In the genomic region with DNA sequence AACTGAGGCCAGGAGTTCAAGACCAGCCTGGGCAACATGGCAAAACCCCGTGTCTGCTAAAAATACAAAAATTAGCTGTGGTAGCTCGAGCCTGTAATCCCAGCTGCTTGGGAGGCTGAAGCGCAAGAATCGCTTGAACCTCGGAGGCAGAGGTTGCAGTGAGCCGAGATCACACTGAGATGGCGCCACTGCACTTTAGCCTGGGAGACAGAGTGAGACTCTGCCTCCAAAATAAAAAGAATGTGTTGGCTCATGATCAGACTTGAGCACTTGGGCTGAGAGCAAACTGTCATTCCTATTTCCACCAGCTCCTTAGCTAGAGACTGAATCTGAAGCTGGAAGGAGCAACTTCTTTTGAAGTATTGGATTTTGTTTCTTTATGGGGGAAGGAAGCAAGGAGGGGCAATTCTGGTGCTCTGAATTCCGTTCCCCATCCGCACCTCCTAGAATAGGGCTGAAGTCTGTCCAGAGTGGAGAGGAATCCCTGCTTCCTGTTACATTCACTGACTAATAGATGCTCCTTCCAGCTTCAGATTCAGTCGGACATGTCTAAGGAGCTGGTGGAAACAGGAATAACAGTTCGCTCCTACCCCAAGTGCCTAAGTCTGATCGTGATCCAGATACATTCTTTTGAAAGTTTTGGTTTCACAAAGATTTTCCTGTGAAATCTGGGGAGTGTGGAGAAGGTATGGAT, we compare ENCODE assay signal across 1 cellular context.
A peak's percentile ranks its signal among the peaks of the same experiment; 100 is the strongest.
TF ChIP-seq lines count a peak whose summit lies in the region.

No MANE protein-coding gene starts in this region.

TF ChIP-seq in HepG2, 621 proteins besides CTCF, POLR2A, EP300 and RAD21 (continued from another document and continues in another):
- TF ChIP-seq, protein P1, sequence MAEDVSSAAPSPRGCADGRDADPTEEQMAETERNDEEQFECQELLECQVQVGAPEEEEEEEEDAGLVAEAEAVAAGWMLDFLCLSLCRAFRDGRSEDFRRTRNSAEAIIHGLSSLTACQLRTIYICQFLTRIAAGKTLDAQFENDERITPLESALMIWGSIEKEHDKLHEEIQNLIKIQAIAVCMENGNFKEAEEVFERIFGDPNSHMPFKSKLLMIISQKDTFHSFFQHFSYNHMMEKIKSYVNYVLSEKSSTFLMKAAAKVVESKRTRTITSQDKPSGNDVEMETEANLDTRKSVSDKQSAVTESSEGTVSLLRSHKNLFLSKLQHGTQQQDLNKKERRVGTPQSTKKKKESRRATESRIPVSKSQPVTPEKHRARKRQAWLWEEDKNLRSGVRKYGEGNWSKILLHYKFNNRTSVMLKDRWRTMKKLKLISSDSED (CRISPR knock-in tag; IDR thresholded peaks at IDR 0.05), result no peak; the same call in 1 of the 2 replicates
- no peak for TF ChIP-seq ZSCAN22 (CRISPR knock-in tag; IDR thresholded peaks at IDR 0.05)
- no peak for TF ChIP-seq SAFB2 (CRISPR knock-in tag; IDR thresholded peaks at IDR 0.05; ENCODE audit: borderline replicate concordance, low read depth)
- no peak for TF ChIP-seq BRD4 (CRISPR knock-in tag; IDR thresholded peaks at IDR 0.05)
- no peak for TF ChIP-seq HCFC1 (IDR thresholded peaks at IDR 0.05; ENCODE audit: low read depth, low read length)
- TF ChIP-seq SMARCC2 (IDR thresholded peaks at IDR 0.05), result no peak
- TF ChIP-seq ZFYVE20 (CRISPR knock-in tag; IDR thresholded peaks at IDR 0.05; ENCODE audit: borderline replicate concordance, low read depth), result no peak
- no peak for TF ChIP-seq MTA1 (CRISPR knock-in tag; IDR thresholded peaks at IDR 0.05; ENCODE audit: borderline replicate concordance)
- no peak for TF ChIP-seq FLYWCH1 (CRISPR knock-in tag; IDR thresholded peaks at IDR 0.05)
- TF ChIP-seq SP4 (CRISPR knock-in tag; IDR thresholded peaks at IDR 0.05), result no peak
- TF ChIP-seq, protein P2, sequence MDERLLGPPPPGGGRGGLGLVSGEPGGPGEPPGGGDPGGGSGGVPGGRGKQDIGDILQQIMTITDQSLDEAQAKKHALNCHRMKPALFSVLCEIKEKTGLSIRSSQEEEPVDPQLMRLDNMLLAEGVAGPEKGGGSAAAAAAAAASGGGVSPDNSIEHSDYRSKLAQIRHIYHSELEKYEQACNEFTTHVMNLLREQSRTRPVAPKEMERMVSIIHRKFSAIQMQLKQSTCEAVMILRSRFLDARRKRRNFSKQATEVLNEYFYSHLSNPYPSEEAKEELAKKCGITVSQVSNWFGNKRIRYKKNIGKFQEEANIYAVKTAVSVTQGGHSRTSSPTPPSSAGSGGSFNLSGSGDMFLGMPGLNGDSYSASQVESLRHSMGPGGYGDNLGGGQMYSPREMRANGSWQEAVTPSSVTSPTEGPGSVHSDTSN (CRISPR knock-in tag; IDR thresholded peaks at IDR 0.05), result no peak
- no peak for TF ChIP-seq ZNF160 (CRISPR knock-in tag; IDR thresholded peaks at IDR 0.05)
- TF ChIP-seq, protein P3, sequence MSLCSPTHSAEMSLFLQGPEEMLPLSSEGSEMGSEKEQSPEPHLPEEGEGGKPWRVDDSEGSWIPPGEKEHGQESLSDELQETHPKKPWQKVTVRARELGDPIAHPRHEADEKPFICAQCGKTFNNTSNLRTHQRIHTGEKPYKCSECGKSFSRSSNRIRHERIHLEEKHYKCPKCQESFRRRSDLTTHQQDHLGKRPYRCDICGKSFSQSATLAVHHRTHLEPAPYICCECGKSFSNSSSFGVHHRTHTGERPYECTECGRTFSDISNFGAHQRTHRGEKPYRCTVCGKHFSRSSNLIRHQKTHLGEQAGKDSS (CRISPR knock-in tag; IDR thresholded peaks at IDR 0.05; ENCODE audit: borderline replicate concordance, low read depth), result 0 out of 2 replicates have a peak, but pooled peaks have one; percentile 38
- no peak for TF ChIP-seq ZBTB7B (CRISPR knock-in tag; IDR thresholded peaks at IDR 0.05)
- TF ChIP-seq CREM (IDR thresholded peaks at IDR 0.05), result no peak
- TF ChIP-seq CREM (CRISPR knock-in tag; IDR thresholded peaks at IDR 0.05), result no peak
- TF ChIP-seq REXO4 (CRISPR knock-in tag; IDR thresholded peaks at IDR 0.05; ENCODE audit: borderline replicate concordance), result no peak
- no peak for TF ChIP-seq ZNF619 (CRISPR knock-in tag; IDR thresholded peaks at IDR 0.05)
- TF ChIP-seq, protein P4, sequence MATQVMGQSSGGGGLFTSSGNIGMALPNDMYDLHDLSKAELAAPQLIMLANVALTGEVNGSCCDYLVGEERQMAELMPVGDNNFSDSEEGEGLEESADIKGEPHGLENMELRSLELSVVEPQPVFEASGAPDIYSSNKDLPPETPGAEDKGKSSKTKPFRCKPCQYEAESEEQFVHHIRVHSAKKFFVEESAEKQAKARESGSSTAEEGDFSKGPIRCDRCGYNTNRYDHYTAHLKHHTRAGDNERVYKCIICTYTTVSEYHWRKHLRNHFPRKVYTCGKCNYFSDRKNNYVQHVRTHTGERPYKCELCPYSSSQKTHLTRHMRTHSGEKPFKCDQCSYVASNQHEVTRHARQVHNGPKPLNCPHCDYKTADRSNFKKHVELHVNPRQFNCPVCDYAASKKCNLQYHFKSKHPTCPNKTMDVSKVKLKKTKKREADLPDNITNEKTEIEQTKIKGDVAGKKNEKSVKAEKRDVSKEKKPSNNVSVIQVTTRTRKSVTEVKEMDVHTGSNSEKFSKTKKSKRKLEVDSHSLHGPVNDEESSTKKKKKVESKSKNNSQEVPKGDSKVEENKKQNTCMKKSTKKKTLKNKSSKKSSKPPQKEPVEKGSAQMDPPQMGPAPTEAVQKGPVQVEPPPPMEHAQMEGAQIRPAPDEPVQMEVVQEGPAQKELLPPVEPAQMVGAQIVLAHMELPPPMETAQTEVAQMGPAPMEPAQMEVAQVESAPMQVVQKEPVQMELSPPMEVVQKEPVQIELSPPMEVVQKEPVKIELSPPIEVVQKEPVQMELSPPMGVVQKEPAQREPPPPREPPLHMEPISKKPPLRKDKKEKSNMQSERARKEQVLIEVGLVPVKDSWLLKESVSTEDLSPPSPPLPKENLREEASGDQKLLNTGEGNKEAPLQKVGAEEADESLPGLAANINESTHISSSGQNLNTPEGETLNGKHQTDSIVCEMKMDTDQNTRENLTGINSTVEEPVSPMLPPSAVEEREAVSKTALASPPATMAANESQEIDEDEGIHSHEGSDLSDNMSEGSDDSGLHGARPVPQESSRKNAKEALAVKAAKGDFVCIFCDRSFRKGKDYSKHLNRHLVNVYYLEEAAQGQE (IDR thresholded peaks at IDR 0.05; ENCODE audit: borderline replicate concordance in 1 of 2, low read depth in 1 of 2, low read length in 2 of 2), result no peak
- peak; percentile 26; the same call in 1 of the 2 replicates for TF ChIP-seq HDAC2 (CRISPR knock-in tag; IDR thresholded peaks at IDR 0.05)
- no peak for TF ChIP-seq SRY (CRISPR knock-in tag; IDR thresholded peaks at IDR 0.05)
- TF ChIP-seq ZFP62 (CRISPR knock-in tag; IDR thresholded peaks at IDR 0.05), result no peak
- TF ChIP-seq, protein P5, sequence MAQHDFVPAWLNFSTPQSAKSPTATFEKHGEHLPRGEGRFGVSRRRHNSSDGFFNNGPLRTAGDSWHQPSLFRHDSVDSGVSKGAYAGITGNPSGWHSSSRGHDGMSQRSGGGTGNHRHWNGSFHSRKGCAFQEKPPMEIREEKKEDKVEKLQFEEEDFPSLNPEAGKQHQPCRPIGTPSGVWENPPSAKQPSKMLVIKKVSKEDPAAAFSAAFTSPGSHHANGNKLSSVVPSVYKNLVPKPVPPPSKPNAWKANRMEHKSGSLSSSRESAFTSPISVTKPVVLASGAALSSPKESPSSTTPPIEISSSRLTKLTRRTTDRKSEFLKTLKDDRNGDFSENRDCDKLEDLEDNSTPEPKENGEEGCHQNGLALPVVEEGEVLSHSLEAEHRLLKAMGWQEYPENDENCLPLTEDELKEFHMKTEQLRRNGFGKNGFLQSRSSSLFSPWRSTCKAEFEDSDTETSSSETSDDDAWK (CRISPR knock-in tag; IDR thresholded peaks at IDR 0.05), result no peak
- TF ChIP-seq MYNN (CRISPR knock-in tag; IDR thresholded peaks at IDR 0.05; ENCODE audit: low read depth), result no peak
- no peak for TF ChIP-seq ZNF33A (CRISPR knock-in tag; IDR thresholded peaks at IDR 0.05; ENCODE audit: borderline replicate concordance)
- TF ChIP-seq, protein P6, sequence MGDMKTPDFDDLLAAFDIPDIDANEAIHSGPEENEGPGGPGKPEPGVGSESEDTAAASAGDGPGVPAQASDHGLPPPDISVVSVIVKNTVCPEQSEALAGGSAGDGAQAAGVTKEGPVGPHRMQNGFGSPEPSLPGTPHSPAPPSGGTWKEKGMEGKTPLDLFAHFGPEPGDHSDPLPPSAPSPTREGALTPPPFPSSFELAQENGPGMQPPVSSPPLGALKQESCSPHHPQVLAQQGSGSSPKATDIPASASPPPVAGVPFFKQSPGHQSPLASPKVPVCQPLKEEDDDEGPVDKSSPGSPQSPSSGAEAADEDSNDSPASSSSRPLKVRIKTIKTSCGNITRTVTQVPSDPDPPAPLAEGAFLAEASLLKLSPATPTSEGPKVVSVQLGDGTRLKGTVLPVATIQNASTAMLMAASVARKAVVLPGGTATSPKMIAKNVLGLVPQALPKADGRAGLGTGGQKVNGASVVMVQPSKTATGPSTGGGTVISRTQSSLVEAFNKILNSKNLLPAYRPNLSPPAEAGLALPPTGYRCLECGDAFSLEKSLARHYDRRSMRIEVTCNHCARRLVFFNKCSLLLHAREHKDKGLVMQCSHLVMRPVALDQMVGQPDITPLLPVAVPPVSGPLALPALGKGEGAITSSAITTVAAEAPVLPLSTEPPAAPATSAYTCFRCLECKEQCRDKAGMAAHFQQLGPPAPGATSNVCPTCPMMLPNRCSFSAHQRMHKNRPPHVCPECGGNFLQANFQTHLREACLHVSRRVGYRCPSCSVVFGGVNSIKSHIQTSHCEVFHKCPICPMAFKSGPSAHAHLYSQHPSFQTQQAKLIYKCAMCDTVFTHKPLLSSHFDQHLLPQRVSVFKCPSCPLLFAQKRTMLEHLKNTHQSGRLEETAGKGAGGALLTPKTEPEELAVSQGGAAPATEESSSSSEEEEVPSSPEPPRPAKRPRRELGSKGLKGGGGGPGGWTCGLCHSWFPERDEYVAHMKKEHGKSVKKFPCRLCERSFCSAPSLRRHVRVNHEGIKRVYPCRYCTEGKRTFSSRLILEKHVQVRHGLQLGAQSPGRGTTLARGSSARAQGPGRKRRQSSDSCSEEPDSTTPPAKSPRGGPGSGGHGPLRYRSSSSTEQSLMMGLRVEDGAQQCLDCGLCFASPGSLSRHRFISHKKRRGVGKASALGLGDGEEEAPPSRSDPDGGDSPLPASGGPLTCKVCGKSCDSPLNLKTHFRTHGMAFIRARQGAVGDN (CRISPR knock-in tag; IDR thresholded peaks at IDR 0.05), result no peak
- TF ChIP-seq, protein P7, sequence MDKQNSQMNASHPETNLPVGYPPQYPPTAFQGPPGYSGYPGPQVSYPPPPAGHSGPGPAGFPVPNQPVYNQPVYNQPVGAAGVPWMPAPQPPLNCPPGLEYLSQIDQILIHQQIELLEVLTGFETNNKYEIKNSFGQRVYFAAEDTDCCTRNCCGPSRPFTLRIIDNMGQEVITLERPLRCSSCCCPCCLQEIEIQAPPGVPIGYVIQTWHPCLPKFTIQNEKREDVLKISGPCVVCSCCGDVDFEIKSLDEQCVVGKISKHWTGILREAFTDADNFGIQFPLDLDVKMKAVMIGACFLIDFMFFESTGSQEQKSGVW (CRISPR knock-in tag; IDR thresholded peaks at IDR 0.05; ENCODE audit: borderline replicate concordance), result no peak
- TF ChIP-seq SNRNP70 (IDR thresholded peaks at IDR 0.05; ENCODE audit: low read depth, low read length), result no peak
- no peak for TF ChIP-seq NFKBIZ (CRISPR knock-in tag; IDR thresholded peaks at IDR 0.05)
- no peak for TF ChIP-seq FOXK1 (CRISPR knock-in tag; IDR thresholded peaks at IDR 0.05; ENCODE audit: borderline replicate concordance, low read depth)
- TF ChIP-seq SMC3 (IDR thresholded peaks at IDR 0.05; ENCODE audit: low read length), result peak; percentile 36; the same call in 1 of the 2 replicates
- TF ChIP-seq TEAD3 (CRISPR knock-in tag; optimal IDR thresholded peaks at IDR 0.05; ENCODE audit: borderline replicate concordance), result peak; percentile 9
- no peak for TF ChIP-seq NFATC3 (CRISPR knock-in tag; IDR thresholded peaks at IDR 0.05)
- TF ChIP-seq, protein P8, sequence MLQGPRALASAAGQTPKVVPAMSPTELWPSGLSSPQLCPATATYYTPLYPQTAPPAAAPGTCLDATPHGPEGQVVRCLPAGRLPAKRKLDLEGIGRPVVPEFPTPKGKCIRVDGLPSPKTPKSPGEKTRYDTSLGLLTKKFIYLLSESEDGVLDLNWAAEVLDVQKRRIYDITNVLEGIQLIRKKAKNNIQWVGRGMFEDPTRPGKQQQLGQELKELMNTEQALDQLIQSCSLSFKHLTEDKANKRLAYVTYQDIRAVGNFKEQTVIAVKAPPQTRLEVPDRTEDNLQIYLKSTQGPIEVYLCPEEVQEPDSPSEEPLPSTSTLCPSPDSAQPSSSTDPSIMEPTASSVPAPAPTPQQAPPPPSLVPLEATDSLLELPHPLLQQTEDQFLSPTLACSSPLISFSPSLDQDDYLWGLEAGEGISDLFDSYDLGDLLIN (CRISPR knock-in tag; IDR thresholded peaks at IDR 0.05; ENCODE audit: borderline replicate concordance), result no peak
